Comparison of ENCODE assay signal across 8 cellular contexts in genomic region chr5:129767927-129768380, GRCh38. TPM values are rescaled to one million over a fixed set of nuclear protein-coding genes. Genes with fewer than 3 reads are reported as not detected.
DNase-seq lines count a peak whose midpoint lies in the region; ATAC-seq lines count a peak whose summit lies in the region.

No MANE protein-coding gene starts in this region.

- H3K9me3 Mint-ChIP-seq in immature natural killer cell: no peaks in the 10 kb centered on the region

- DNase-seq in AML-193 (lab: John Stamatoyannopoulos, UW) (peak; percentile 73 to 76), NCI-H2029 treated with DMSO at 0.1 percent for 48 hours (lab: John Stamatoyannopoulos, UW) (peak; percentile 83), T-helper 9 cell (peak; percentile 21), brain pericyte (ENCODE audit: low read depth, low spot score) (peak; percentile 72), immature natural killer cell (peak; percentile 21 to 40 (median 22))
- peak; percentile 33 to 46 (median 40) for DNase-seq in stimulated activated CD4-positive, alpha-beta T cell treated with anti-CD3 and anti-CD28 coated beads, Interleukin-1b, Interleukin-23, amount 100 ng/mL, for 24 hours (ENCODE audit: low read depth in 4 of 4, low spot score in 1 of 4)

- H3K4me3 Mint-ChIP-seq in immature natural killer cell: no peak overlapping the region

- peak; percentile 95 for ATAC-seq in GM18870 (IDR thresholded peaks at IDR 0.05; ENCODE audit: unreplicated experiment)
- ATAC-seq in HG03064 (IDR thresholded peaks at IDR 0.05; ENCODE audit: low read depth, unreplicated experiment): peak; percentile 84

- H3K27ac Mint-ChIP-seq in immature natural killer cell: no peak overlapping the region

- no peaks in the 10 kb centered on the region for H3K4me1 Mint-ChIP-seq in immature natural killer cell

- peaks cover 0 to 2% (median 0%) of the 10 kb centered on the region in 3 donors for H3K27me3 Mint-ChIP-seq in immature natural killer cell (ENCODE audit: low read depth in 3 of 3)

- no peaks in the 10 kb centered on the region for H3K36me3 Mint-ChIP-seq in immature natural killer cell

RNA-seq across cellular contexts. Expression of gene MINAR2, which starts 20.1 kb away (rescaled TPM):
- polyA plus RNA-seq in immature natural killer cell: not detected

Comparison
In these comparisons a context has a peak if more than half of its experiments do, and no peak if none do; other contexts are left out.
1. Peak in every context shown above with its lines: DNase-seq and ATAC-seq.
2. DNase-seq: peak in every context shown above with its lines; median percentile 83 in NCI-H2029 treated with DMSO at 0.1 percent for 48 hours; 74 in AML-193; 72 in brain pericyte; 40 in stimulated activated CD4-positive, alpha-beta T cell treated with anti-CD3 and anti-CD28 coated beads, Interleukin-1b, Interleukin-23, amount 100 ng/mL, for 24 hours; 22 in immature natural killer cell; 21 in T-helper 9 cell.